ENCODE assay signal across 6 cellular contexts in genomic region chr20:63652192-63652980, GRCh38. TPM values are rescaled to one million over a fixed set of nuclear protein-coding genes. Genes with fewer than 3 reads are reported as not detected.
DNase-seq lines count a peak whose midpoint lies in the region; ATAC-seq and TF ChIP-seq lines count a peak whose summit lies in the region.

No MANE protein-coding gene starts in this region.

- ATAC-seq in lower lobe of right lung, result peak; percentile 10 to 11
- ATAC-seq in HG03280 (IDR thresholded peaks at IDR 0.05; ENCODE audit: unreplicated experiment), result no peak
- ATAC-seq in HG03571 (IDR thresholded peaks at IDR 0.05; ENCODE audit: unreplicated experiment), result no peak
- no peak for ATAC-seq in GM21717 (IDR thresholded peaks at IDR 0.05; ENCODE audit: unreplicated experiment)

- DNase-seq in NCI-H1105 treated with DMSO at 0.1 percent for 48 hours (lab: John Stamatoyannopoulos, UW) (peak; percentile 30), activated gamma-delta T cell (lab: John Stamatoyannopoulos, UW) (peak; percentile 39), lower lobe of right lung (peak; percentile 48)

- intact Hi-C loops in lower lobe of right lung (cut with DNase I), result no loop called here

- H3K4me3 ChIP-seq in lower lobe of right lung, result peak overlapping the region; percentile 66

- TF ChIP-seq CTCF in lower lobe of right lung (IDR thresholded peaks at IDR 0.05), result no peak

- H3K36me3 ChIP-seq in lower lobe of right lung, result no peaks in the 10 kb centered on the region

- H3K27ac ChIP-seq in lower lobe of right lung, result no peak overlapping the region

- peaks cover 30% of the 10 kb centered on the region for H3K4me1 ChIP-seq in lower lobe of right lung

- H3K27me3 ChIP-seq in lower lobe of right lung (ENCODE audit: low read depth), result peaks cover 14% of the 10 kb centered on the region

- H3K9me3 ChIP-seq in lower lobe of right lung, result no peaks in the 10 kb centered on the region

RNA-seq across cellular contexts. Expression of gene STMN3, which starts 0.8 kb away (rescaled TPM):
- 12.1 TPM for total RNA-seq in lower lobe of right lung

RNA-seq across cellular contexts. Expression of gene RTEL1, which starts 5.7 kb away (rescaled TPM):
- total RNA-seq in lower lobe of right lung, result 23.8 TPM

RNA-seq across cellular contexts. Expression of gene GMEB2, which starts 25.5 kb away (rescaled TPM):
- 9.7 TPM for total RNA-seq in lower lobe of right lung

RNA-seq across cellular contexts. Expression of gene TNFRSF6B, which starts 44.1 kb away (rescaled TPM):
- 5.3 TPM for total RNA-seq in lower lobe of right lung

RNA-seq across cellular contexts. Expression of gene ARFRP1, which starts 55.4 kb away (rescaled TPM):
- total RNA-seq in lower lobe of right lung, result 44.3 TPM

Comparison
In these comparisons a context has a peak if more than half of its experiments do, and no peak if none do; other contexts are left out.
1. ATAC-seq: peak in lower lobe of right lung (2 of 2); none in HG03280 (single experiment), HG03571 (single experiment) and GM21717 (single experiment).
2. Peak in every context shown above with its lines, with median percentiles within 50 percentile points of each other: DNase-seq.